Comparison of ENCODE assay signal across 21 cellular contexts in the genomic region with DNA sequence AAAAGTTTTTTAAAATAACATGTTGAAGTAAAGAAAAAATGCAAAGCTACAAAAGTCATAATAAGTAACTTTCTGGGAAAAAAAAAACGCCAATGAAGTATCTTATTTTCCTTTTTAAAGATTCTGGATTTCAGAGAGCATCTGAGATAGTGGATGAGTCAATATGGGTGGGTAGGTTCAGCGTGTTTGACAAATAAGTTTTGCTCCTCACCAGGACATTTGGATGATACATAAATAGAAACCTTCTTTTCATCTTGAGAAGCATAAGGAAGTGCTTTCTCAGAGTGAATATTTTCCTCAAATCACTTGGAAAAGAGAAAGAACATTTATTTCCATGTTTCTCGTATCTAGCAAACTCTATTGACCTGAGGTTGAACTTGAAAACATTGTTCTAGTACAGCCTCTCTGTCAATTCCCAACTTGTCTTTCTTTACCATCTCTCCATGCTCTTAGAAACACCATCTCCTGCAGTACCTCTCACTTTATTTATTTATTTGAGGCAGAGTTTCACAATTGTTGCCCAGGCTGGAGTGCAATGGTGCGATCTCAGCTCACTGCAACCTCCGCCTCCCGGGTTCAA.
DNase-seq lines count a peak whose midpoint lies in the region; ATAC-seq, FAIRE-seq and TF ChIP-seq lines count a peak whose summit lies in the region.
"Had no signal": no experiment of that assay in that cellular context is flagged by ENCODE, and none has a peak within 500 bp of the region (broad histone marks: within the 10 kb centered on the region; RNA-seq: fewer than 3 reads in every experiment).

No MANE protein-coding gene starts in this region.

- no peaks in the 10 kb centered on the region for H3K9me1 ChIP-seq in keratinocyte (ENCODE audit: control insufficient read depth, extremely low read depth, insufficient read depth, low read length)

- H3K4me2 ChIP-seq in astrocyte (ENCODE audit: low read length) = no peak overlapping the region
- H3K4me2 ChIP-seq in keratinocyte (ENCODE audit: control insufficient read depth, extremely low read depth, insufficient read depth, low read depth, low read length) = no peak overlapping the region

- dilution Hi-C loops in keratinocyte (cut with MboI; ENCODE audit: extremely low pct_ligation_motif_present, low sequenced_read_pairs) = no loop called here

- H3K27me3 Mint-ChIP-seq in activated naive CD4-positive, alpha-beta T cell treated with anti-CD3 and anti-CD28 coated beads, Interleukin-2, amount 50 U/mL, for 24 hours = no peaks in the 10 kb centered on the region
- no peaks in the 10 kb centered on the region for H3K27me3 Mint-ChIP-seq in astrocyte (ENCODE audit: low read depth, unreplicated experiment)
- H3K27me3 Mint-ChIP-seq in type B pancreatic cell = no peaks in the 10 kb centered on the region
- H3K27me3 Mint-ChIP-seq: IgD-negative memory B cell had no signal

- H3K36me3 Mint-ChIP-seq in activated naive CD4-positive, alpha-beta T cell treated with anti-CD3 and anti-CD28 coated beads, Interleukin-2, amount 50 U/mL, for 24 hours = peaks cover 2% of the 10 kb centered on the region
- no peaks in the 10 kb centered on the region for H3K36me3 Mint-ChIP-seq in astrocyte (ENCODE audit: low read depth, unreplicated experiment)
- no peaks in the 10 kb centered on the region for H3K36me3 Mint-ChIP-seq in type B pancreatic cell
- H3K36me3 Mint-ChIP-seq: IgD-negative memory B cell had no signal

- no peaks in the 10 kb centered on the region for H4K20me1 ChIP-seq in astrocyte (ENCODE audit: insufficient read depth, low read length)
- H4K20me1 ChIP-seq in keratinocyte (ENCODE audit: control insufficient read depth, extremely low read depth, insufficient read depth, low read length) = no peaks in the 10 kb centered on the region

- H3K4me3 ChIP-seq in astrocyte (ENCODE audit: insufficient read depth, low read depth, low read length) = no peak overlapping the region
- no peak overlapping the region for H3K4me3 ChIP-seq in keratinocyte (ENCODE audit: control insufficient read depth in 2 of 3, extremely low read depth in 1 of 3, insufficient read depth in 2 of 3, low read depth in 1 of 3, low read length in 3 of 3)

- H2AFZ ChIP-seq in astrocyte (ENCODE audit: low read depth, low read length) = no peak overlapping the region
- no peak overlapping the region for H2AFZ ChIP-seq in keratinocyte (ENCODE audit: control insufficient read depth, low read length)

- ATAC-seq in GM21529 (IDR thresholded peaks at IDR 0.05; ENCODE audit: unreplicated experiment) = no peak
- no peak for ATAC-seq in GM18505 (IDR thresholded peaks at IDR 0.05; ENCODE audit: unreplicated experiment)
- ATAC-seq in GM18502 (IDR thresholded peaks at IDR 0.05; ENCODE audit: poor library complexity, unreplicated experiment) = no peak

- H3K9me3 Mint-ChIP-seq in activated naive CD4-positive, alpha-beta T cell treated with anti-CD3 and anti-CD28 coated beads, Interleukin-2, amount 50 U/mL, for 24 hours = peaks cover 5% of the 10 kb centered on the region
- H3K9me3 Mint-ChIP-seq in astrocyte (ENCODE audit: unreplicated experiment) (no peaks in the 10 kb centered on the region), type B pancreatic cell (peaks cover 5% of the 10 kb centered on the region)

- no peak overlapping the region for H3K9ac ChIP-seq in astrocyte (ENCODE audit: low read length)
- H3K9ac ChIP-seq in keratinocyte (ENCODE audit: control insufficient read depth, extremely low read depth, insufficient read depth, low read length) = no peak overlapping the region

- no peaks in the 10 kb centered on the region for H3K9me3 ChIP-seq in astrocyte (ENCODE audit: insufficient read depth, low read depth, low read length)
- no peaks in the 10 kb centered on the region for H3K9me3 ChIP-seq in keratinocyte (ENCODE audit: control insufficient read depth, low read depth, low read length)

- TF ChIP-seq POLR2A in GM18505 (IDR thresholded peaks at IDR 0.05; ENCODE audit: borderline replicate concordance, extremely low read depth, insufficient read depth, insufficient read length) = no peak

- H3K79me2 ChIP-seq in astrocyte (ENCODE audit: insufficient read depth, low read length) = no peaks in the 10 kb centered on the region
- H3K79me2 ChIP-seq in keratinocyte (ENCODE audit: control insufficient read depth, insufficient read depth, low read length) = no peaks in the 10 kb centered on the region

- H3K27ac Mint-ChIP-seq in activated naive CD4-positive, alpha-beta T cell treated with anti-CD3 and anti-CD28 coated beads, Interleukin-2, amount 50 U/mL, for 24 hours = no peak overlapping the region
- no peak overlapping the region for H3K27ac Mint-ChIP-seq in astrocyte (ENCODE audit: unreplicated experiment)
- peak overlapping the region; percentile 81 for H3K27ac Mint-ChIP-seq in type B pancreatic cell
- H3K27ac Mint-ChIP-seq: IgD-negative memory B cell had no signal

- H3K36me3 ChIP-seq in astrocyte (ENCODE audit: insufficient read depth, low read length) (no peaks in the 10 kb centered on the region), keratinocyte (ENCODE audit: control insufficient read depth in 2 of 2, extremely low read depth in 1 of 2, insufficient read depth in 2 of 2, low read length in 2 of 2) (no peaks in the 10 kb centered on the region)

- H3K4me3 Mint-ChIP-seq in activated naive CD4-positive, alpha-beta T cell treated with anti-CD3 and anti-CD28 coated beads, Interleukin-2, amount 50 U/mL, for 24 hours = peak overlapping the region; percentile 11
- H3K4me3 Mint-ChIP-seq in astrocyte (ENCODE audit: unreplicated experiment) = no peak overlapping the region
- peak overlapping the region; percentile 15 for H3K4me3 Mint-ChIP-seq in type B pancreatic cell
- H3K4me3 Mint-ChIP-seq: IgD-negative memory B cell had no signal

- H3K27ac ChIP-seq in astrocyte (ENCODE audit: low read depth, low read length) (no peak overlapping the region), keratinocyte (ENCODE audit: control insufficient read depth, insufficient read depth, low read length) (no peak overlapping the region)

- TF ChIP-seq CTCF in astrocyte (IDR thresholded peaks at IDR 0.05; ENCODE audit: insufficient read depth, low read depth, low read length) (no peak), keratinocyte (optimal IDR thresholded peaks at IDR 0.05 in 1 of 3, IDR thresholded peaks at IDR 0.05 in 1 of 3, conservative IDR thresholded peaks at IDR 0.05 in 1 of 3; ENCODE audit: extremely low read depth in 1 of 3, insufficient read depth in 2 of 3, low read length in 3 of 3) (no peak), type B pancreatic cell (conservative IDR thresholded peaks at IDR 0.05) (no peak)

- no peak for DNase-seq in activated naive CD4-positive, alpha-beta T cell treated with anti-CD3 and anti-CD28 coated beads, Interleukin-2, amount 50 U/mL, for 16 hours
- DNase-seq in astrocyte (ENCODE audit: low read depth) (peak; percentile 51), keratinocyte (ENCODE audit: low read depth, low spot score) (no peak), type B pancreatic cell (ENCODE audit: extremely low spot score, unreplicated experiment) (no peak)
- DNase-seq: C1 segment of cervical spinal cord, DMS 273 treated with DMSO at 0.1 percent for 48 hours, GDM1, HCEC 1CT, Kasumi-1, NCI-H2029, NCI-H2171, NCI-H748 treated with DMSO at 0.1 percent for 48 hours, RPMI8226 had no signal

- H3K4me1 ChIP-seq in astrocyte (ENCODE audit: insufficient read depth, low read length) (no peaks in the 10 kb centered on the region), keratinocyte (ENCODE audit: control insufficient read depth, extremely low read depth, insufficient read depth, low read length) (peaks cover 4% of the 10 kb centered on the region)

- FAIRE-seq in astrocyte (lab: Jason Lieb, UNC) (no peak), keratinocyte (lab: Jason Lieb, UNC) (peak; percentile 5)
- FAIRE-seq: A204.1, GM12892, GM19239 had no signal

- H3K4me1 Mint-ChIP-seq in activated naive CD4-positive, alpha-beta T cell treated with anti-CD3 and anti-CD28 coated beads, Interleukin-2, amount 50 U/mL, for 24 hours = peaks cover 26% of the 10 kb centered on the region
- no peaks in the 10 kb centered on the region for H3K4me1 Mint-ChIP-seq in astrocyte (ENCODE audit: low read depth, unreplicated experiment)
- peaks cover 27% of the 10 kb centered on the region for H3K4me1 Mint-ChIP-seq in type B pancreatic cell (ENCODE audit: unreplicated experiment)
- H3K4me1 Mint-ChIP-seq: IgD-negative memory B cell had no signal

- H3K27me3 ChIP-seq in astrocyte (ENCODE audit: insufficient read depth, low read length) (no peaks in the 10 kb centered on the region), keratinocyte (ENCODE audit: control insufficient read depth, extremely low read depth, insufficient read depth, low read length) (no peaks in the 10 kb centered on the region)
